In the genomic region with DNA sequence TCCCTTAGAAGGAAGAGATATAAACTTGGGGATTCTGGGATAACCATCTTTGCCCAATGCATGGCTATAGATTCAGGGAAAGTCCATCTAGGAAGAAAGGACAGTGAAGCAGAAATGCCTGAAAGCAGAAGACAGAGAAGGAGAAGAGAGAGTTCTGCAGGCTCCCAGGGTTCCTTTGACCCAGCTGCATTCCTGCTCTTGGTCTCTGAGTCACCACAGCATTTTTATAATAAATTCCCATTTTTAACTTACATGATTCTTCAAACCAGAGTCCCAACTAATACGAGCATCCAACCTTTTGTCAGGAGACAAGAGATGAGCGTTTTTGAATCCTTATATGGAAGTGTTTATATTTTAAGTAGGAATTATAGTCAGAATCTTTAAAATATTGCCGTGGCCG, we compare ENCODE assay signal across 28 cellular contexts.
"Had no signal": no experiment of that assay in that cellular context is flagged by ENCODE, and none has a peak within 500 bp of the region (broad histone marks: within the 10 kb centered on the region; RNA-seq: fewer than 3 reads in every experiment).

No MANE protein-coding gene starts in this region.

- H3K4me3 ChIP-seq: colonic mucosa, gastroesophageal sphincter, psoas muscle, sigmoid colon, smooth muscle cell, stomach, thyroid gland, upper lobe of right lung had no signal

- H3K27me3 ChIP-seq: colonic mucosa, sigmoid colon, stomach, thyroid gland, upper lobe of right lung had no signal

- H3K4me1 Mint-ChIP-seq: activated CD4-positive, alpha-beta memory T cell treated with anti-CD3 and anti-CD28 coated beads, Interleukin-2, amount 10 ng/mL, durations not matched to agents 7 days and 5 days; activated CD4-positive, alpha-beta T cell treated with anti-CD3 and anti-CD28 coated beads, Interleukin-2, amount 10 ng/mL, durations not matched to agents 7 days and 5 days; naive thymus-derived CD4-positive, alpha-beta T cell; neural crest cell; stimulated activated memory B cell treated with anti-CD40 and anti-IgM and Interleukin-4, amounts not matched to agents 10 μg/mL and 1 μg/mL and 100 μg/mL, for 72 hours had no signal

- H3K36me3 ChIP-seq: colonic mucosa, gastroesophageal sphincter, sigmoid colon, stomach, thyroid gland, upper lobe of right lung had no signal

- DNase-seq: activated CD4-positive, alpha-beta memory T cell treated with anti-CD3 and anti-CD28 coated beads, Interleukin-2, amount 10 ng/mL, durations not matched to agents 7 days and 5 days; activated CD4-positive, alpha-beta T cell treated with anti-CD3 and anti-CD28 coated beads, Interleukin-2, amount 10 ng/mL, durations not matched to agents 7 days and 5 days; activated CD4-positive, CD25-positive, alpha-beta regulatory T cell treated with anti-CD3 and anti-CD28 coated beads, Interleukin-2, amount 50 U/mL, for 72 hours; activated CD8-positive, alpha-beta memory T cell treated with anti-CD3 and anti-CD28 coated beads, Interleukin-2, amount 50 U/mL, for 48 hours; activated gamma-delta T cell; activated naive CD4-positive, alpha-beta T cell treated with anti-CD3 and anti-CD28 coated beads, Interleukin-2, amount 50 U/mL, for 16 hours; activated T-cell treated with anti-CD3 and anti-CD28 coated beads, Interleukin-2, amount 50 U/mL, for 24 hours; colonic mucosa; effector CD8-positive, alpha-beta T cell; erythroblast; hippocampal formation; midbrain; naive thymus-derived CD4-positive, alpha-beta T cell; nucleus accumbens; psoas muscle; sigmoid colon; stimulated activated CD4-positive, alpha-beta T cell treated with anti-CD3 and anti-CD28 coated beads, Interleukin-1b, Interleukin-23, amount 100 ng/mL, for 48 hours; stimulated activated CD4-positive, alpha-beta T cell treated with anti-CD3 and anti-CD28 coated beads, Interleukin-4, amount 100 ng/mL, for 4 hours; stimulated activated CD8-positive, alpha-beta memory T cell treated with anti-CD3 and anti-CD28 coated beads, Interleukin-4, amount 100 ng/mL, for 48 hours; stomach; T1000; thyroid gland; upper lobe of right lung had no signal

- H3K27ac ChIP-seq: colonic mucosa, gastroesophageal sphincter, parathyroid adenoma, psoas muscle, sigmoid colon, stomach, thyroid gland, upper lobe of right lung had no signal

- H3K4me1 ChIP-seq: colonic mucosa, gastroesophageal sphincter, parathyroid adenoma, psoas muscle, sigmoid colon, stomach, thyroid gland, upper lobe of right lung had no signal

- H3K36me3 Mint-ChIP-seq: naive thymus-derived CD4-positive, alpha-beta T cell; stimulated activated memory B cell treated with anti-CD40 and anti-IgM and Interleukin-4, amounts not matched to agents 10 μg/mL and 1 μg/mL and 100 μg/mL, for 72 hours had no signal

- H3K9me3 ChIP-seq: colonic mucosa, gastroesophageal sphincter, psoas muscle, sigmoid colon, stomach, thyroid gland, upper lobe of right lung had no signal

- H3K79me2 ChIP-seq: parathyroid adenoma had no signal

- H3K27ac Mint-ChIP-seq: activated CD4-positive, alpha-beta memory T cell treated with anti-CD3 and anti-CD28 coated beads, Interleukin-2, amount 10 ng/mL, durations not matched to agents 7 days and 5 days; activated CD4-positive, alpha-beta T cell treated with anti-CD3 and anti-CD28 coated beads, Interleukin-2, amount 10 ng/mL, durations not matched to agents 7 days and 5 days; activated T-cell treated with anti-CD3 and anti-CD28 coated beads, Interleukin-2, amount 50 U/mL, for 24 hours; naive thymus-derived CD4-positive, alpha-beta T cell; stimulated activated memory B cell treated with anti-CD40 and anti-IgM and Interleukin-4, amounts not matched to agents 10 μg/mL and 1 μg/mL and 100 μg/mL, for 72 hours had no signal

- H3K4me3 Mint-ChIP-seq: activated CD4-positive, alpha-beta memory T cell treated with anti-CD3 and anti-CD28 coated beads, Interleukin-2, amount 10 ng/mL, durations not matched to agents 7 days and 5 days; activated CD4-positive, alpha-beta T cell treated with anti-CD3 and anti-CD28 coated beads, Interleukin-2, amount 10 ng/mL, durations not matched to agents 7 days and 5 days; activated T-cell treated with anti-CD3 and anti-CD28 coated beads, Interleukin-2, amount 50 U/mL, for 24 hours; naive thymus-derived CD4-positive, alpha-beta T cell; neural crest cell; stimulated activated memory B cell treated with anti-CD40 and anti-IgM and Interleukin-4, amounts not matched to agents 10 μg/mL and 1 μg/mL and 100 μg/mL, for 72 hours had no signal

- H2AFZ ChIP-seq: parathyroid adenoma had no signal

- H3K9me3 Mint-ChIP-seq: activated T-cell treated with anti-CD3 and anti-CD28 coated beads, Interleukin-2, amount 50 U/mL, for 24 hours; neural crest cell had no signal
